In the genomic region with DNA sequence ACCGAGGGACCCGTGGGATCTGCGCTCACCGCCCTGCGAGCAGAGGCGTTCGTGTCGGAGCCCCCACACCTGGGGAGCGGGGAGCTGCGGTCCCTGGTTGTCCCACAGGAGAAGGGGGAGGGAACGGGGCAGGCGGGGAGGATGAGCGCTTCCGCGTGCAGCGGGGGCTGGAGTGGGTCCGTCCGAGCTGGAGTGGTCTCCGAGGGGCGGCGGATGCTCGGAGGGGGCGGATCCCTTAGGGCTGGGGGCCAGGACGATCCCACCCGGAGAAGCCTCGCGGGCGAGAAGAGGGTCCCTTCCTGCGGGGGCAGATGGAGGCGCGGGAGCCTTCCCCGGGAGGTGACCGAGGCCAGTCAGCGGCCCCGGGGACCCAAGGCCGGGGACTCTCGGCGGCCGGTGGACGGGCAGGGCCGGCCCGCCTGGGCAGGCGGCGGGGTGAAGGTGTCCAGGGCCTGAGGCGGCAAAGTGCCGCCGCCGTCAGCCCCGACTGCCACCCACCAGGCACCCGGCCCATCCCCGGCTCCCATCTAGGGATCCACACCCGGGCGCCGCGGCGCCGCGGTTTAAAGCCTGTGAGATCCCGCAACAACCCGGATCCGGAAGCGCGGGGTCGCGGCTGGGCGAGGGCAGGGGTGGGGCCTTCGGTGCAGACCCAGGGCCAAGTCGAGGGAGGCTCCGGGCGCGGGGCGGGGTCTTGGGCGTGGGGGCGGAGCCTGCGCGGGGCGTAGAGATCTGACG, we compare ENCODE assay signal across 8 cellular contexts. TPM values are rescaled to one million over a fixed set of nuclear protein-coding genes. Genes with fewer than 3 reads are reported as not detected.
DNase-seq lines count a peak whose midpoint lies in the region; FAIRE-seq and TF ChIP-seq lines count a peak whose summit lies in the region.

No MANE protein-coding gene starts in this region.

- H3K36me3 Mint-ChIP-seq in immature natural killer cell = peaks cover 0 to 8% (median 4%) of the 10 kb centered on the region in 3 donors

- H3K9me3 Mint-ChIP-seq in immature natural killer cell = no peaks in the 10 kb centered on the region

- DNase-seq in D721Med (ENCODE audit: insufficient read length, low spot score) (peak; percentile 91), GOT3 (lab: John Stamatoyannopoulos, UW) (peak; percentile 50), NCI-H2081 (lab: John Stamatoyannopoulos, UW) (peak; percentile 84 to 86), bronchial epithelial cell (ENCODE audit: low read depth) (peak; percentile 58), immature natural killer cell (peak; percentile 73 to 78 (median 77)), smooth muscle cell (lab: John Stamatoyannopoulos, UW; ENCODE audit: unreplicated experiment) (peak; percentile 42), COLO829 (ENCODE audit: low spot score) (no peak)

- H3K27me3 ChIP-seq in bronchial epithelial cell (ENCODE audit: control insufficient read depth, insufficient read depth, low read length) = peaks cover 2% of the 10 kb centered on the region
- peaks cover 5% of the 10 kb centered on the region for H3K27me3 ChIP-seq in smooth muscle cell (ENCODE audit: low read depth)

- TF ChIP-seq CTCF in D721Med (IDR thresholded peaks at IDR 0.05; ENCODE audit: insufficient read depth, missing control alignments) = no peak
- TF ChIP-seq CTCF in WI38 (IDR thresholded peaks at IDR 0.05; ENCODE audit: low read depth, low read length) = no peak
- TF ChIP-seq CTCF in bronchial epithelial cell (IDR thresholded peaks at IDR 0.05; ENCODE audit: insufficient read depth, low read length, severe bottlenecking) = no peak
- TF ChIP-seq CTCF in smooth muscle cell (IDR thresholded peaks at IDR 0.05; ENCODE audit: borderline replicate concordance, insufficient read depth, poor library complexity, severe bottlenecking) = no peak

- H3F3A ChIP-seq in smooth muscle cell (ENCODE audit: low read depth) = no peaks in the 10 kb centered on the region

- H3K79me2 ChIP-seq in smooth muscle cell (ENCODE audit: low read depth) = no peaks in the 10 kb centered on the region

- peaks cover 2 to 12% (median 3%) of the 10 kb centered on the region in 3 donors for H3K27me3 Mint-ChIP-seq in immature natural killer cell (ENCODE audit: low read depth in 3 of 3)

- H3K4me2 ChIP-seq in smooth muscle cell = peak overlapping the region; percentile 99

- no peaks in the 10 kb centered on the region for H3K9me3 ChIP-seq in smooth muscle cell (replicated peaks; ENCODE audit: low read depth)

- H2AFZ ChIP-seq in smooth muscle cell (ENCODE audit: low read depth) = peak overlapping the region; percentile 64

- peaks cover 29% of the 10 kb centered on the region for H4K20me1 ChIP-seq in smooth muscle cell (ENCODE audit: low read depth)

- H3K4me1 ChIP-seq in smooth muscle cell (ENCODE audit: low read depth) = peaks cover 14% of the 10 kb centered on the region

- H3K36me3 ChIP-seq in bronchial epithelial cell (ENCODE audit: control insufficient read depth, insufficient read depth, low read length) (peaks cover 5% of the 10 kb centered on the region), smooth muscle cell (ENCODE audit: low read depth) (no peaks in the 10 kb centered on the region)

- peaks cover 29 to 33% of the 10 kb centered on the region in 2 donors for H3K4me1 Mint-ChIP-seq in immature natural killer cell

- H3K9ac ChIP-seq in smooth muscle cell (ENCODE audit: low read depth) = peak overlapping the region; percentile 57

- no peak for FAIRE-seq in D721Med (lab: Jason Lieb, UNC)
- no peak for FAIRE-seq in bronchial epithelial cell (lab: Jason Lieb, UNC)

- H3K4me3 ChIP-seq in WI38 (ENCODE audit: low read depth, low read length) = peak overlapping the region; percentile 64
- H3K4me3 ChIP-seq in bronchial epithelial cell (ENCODE audit: low read depth, low read length) = peak overlapping the region; percentile 55
- peak overlapping the region; percentile 78 for H3K4me3 ChIP-seq in smooth muscle cell

- no peak overlapping the region for H3K27ac ChIP-seq in smooth muscle cell (ENCODE audit: low read depth)

- WGBS in smooth muscle cell (ENCODE audit: low lambda C conversion rate) = 2% methylated on average over 59 of the region's 78 CpGs

- H3K4me3 Mint-ChIP-seq in immature natural killer cell = peak overlapping the region; percentile 71 to 85 (median 80)

- peak overlapping the region; percentile 48 to 91 (median 76) for H3K27ac Mint-ChIP-seq in immature natural killer cell

RNA-seq across cellular contexts. Expression of a gene that starts 5.3 kb away (rescaled TPM):
- total RNA-seq in bronchial epithelial cell (not detected in 2 replicates), smooth muscle cell (not detected in 2 replicates)
- polyA plus RNA-seq in immature natural killer cell (not detected), smooth muscle cell (not detected in 2 replicates)

RNA-seq across cellular contexts. Expression of a gene that starts 25.6 kb away (rescaled TPM):
- total RNA-seq in bronchial epithelial cell (1.2 TPM in 1 of 2 replicates, not detected in the other), smooth muscle cell (1.3 and 5.3 TPM in 2 replicates)
- polyA plus RNA-seq in immature natural killer cell (under 1 TPM in 1 of 3 donors, not detected in 2; 0.96 TPM), smooth muscle cell (14.9 and 15.2 TPM in 2 replicates)

RNA-seq across cellular contexts. Expression of a gene that starts 49.3 kb away (rescaled TPM):
- total RNA-seq in bronchial epithelial cell (35.6 and 37.9 TPM in 2 replicates), smooth muscle cell (24.9 and 31.6 TPM in 2 replicates)
- polyA plus RNA-seq in immature natural killer cell (10 to 100 TPM; 19.3 to 28.3 (median 27.7) TPM), smooth muscle cell (37.3 and 38.0 TPM in 2 replicates)
